In genomic region chr11:110900426-110900825, GRCh38 we compare ENCODE assay signal across 6 cellular contexts.
"Had no signal": no experiment of that assay in that cellular context is flagged by ENCODE, and none has a peak within 500 bp of the region (broad histone marks: within the 10 kb centered on the region; RNA-seq: fewer than 3 reads in every experiment).

No MANE protein-coding gene starts in this region.

- DNase-seq: GM23248, GOT3, H7, H9, HCEC 1CT, HFFc6 had no signal
